11 cellular contexts compared by ENCODE assay signal in genomic region chr10:22652988-22653431, GRCh38.
DNase-seq lines count a peak whose midpoint lies in the region; ATAC-seq and TF ChIP-seq lines count a peak whose summit lies in the region.
"Had no signal": no experiment of that assay in that cellular context is flagged by ENCODE, and none has a peak within 500 bp of the region (broad histone marks: within the 10 kb centered on the region; RNA-seq: fewer than 3 reads in every experiment).

No MANE protein-coding gene starts in this region.

- TF ChIP-seq CTCF in activated B cell treated with CpG ODN at 0.5 μM for 24 hours (IDR thresholded peaks at IDR 0.05): no peak

- H3K4me1 Mint-ChIP-seq in activated B cell treated with CpG ODN at 0.5 μM for 24 hours: peaks cover 100% of the 10 kb centered on the region
- H3K4me1 Mint-ChIP-seq in central memory CD8-positive, alpha-beta T cell: peaks cover 95% of the 10 kb centered on the region

- CTCF ChIA-PET in activated B cell treated with CpG ODN at 0.5 μM for 24 hours (lab: Charles Lee): no interaction called here

- DNase-seq in activated B cell treated with CpG ODN at 0.5 μM for 24 hours (no peak), DMS 273 (lab: John Stamatoyannopoulos, UW; ENCODE audit: unreplicated experiment) (no peak), GOT3 (lab: John Stamatoyannopoulos, UW) (no peak)
- no peak for DNase-seq in central memory CD8-positive, alpha-beta T cell (ENCODE audit: low spot score in 2 of 2)
- peak; percentile 36 for DNase-seq in stimulated activated CD8-positive, alpha-beta memory T cell treated with anti-CD3 and anti-CD28 coated beads, Interleukin-4, amount 100 ng/mL, for 24 hours (ENCODE audit: low read depth)
- DNase-seq: DMS153, foreskin keratinocyte, NCI-H1417 had no signal

- no peaks in the 10 kb centered on the region for H3K27me3 Mint-ChIP-seq in activated B cell treated with CpG ODN at 0.5 μM for 24 hours
- no peaks in the 10 kb centered on the region for H3K27me3 Mint-ChIP-seq in central memory CD8-positive, alpha-beta T cell

- ATAC-seq in GM21529 (IDR thresholded peaks at IDR 0.05; ENCODE audit: unreplicated experiment) (peak; percentile 24), activated B cell treated with CpG ODN at 0.5 μM for 24 hours (ENCODE audit: low read depth) (peak; percentile 16), HG03196 (IDR thresholded peaks at IDR 0.05; ENCODE audit: unreplicated experiment) (no peak), GM18520 (IDR thresholded peaks at IDR 0.05; ENCODE audit: unreplicated experiment) (no peak)
- ATAC-seq in central memory CD8-positive, alpha-beta T cell (replicated peaks; ENCODE audit: extremely low read depth, poor library complexity, severe bottlenecking): no peak
- ATAC-seq: foreskin keratinocyte had no signal

- peak overlapping the region; percentile 72 for H3K27ac Mint-ChIP-seq in activated B cell treated with CpG ODN at 0.5 μM for 24 hours
- peak overlapping the region; percentile 99 for H3K27ac Mint-ChIP-seq in central memory CD8-positive, alpha-beta T cell (ENCODE audit: low read depth)

- no peaks in the 10 kb centered on the region for H3K9me3 Mint-ChIP-seq in activated B cell treated with CpG ODN at 0.5 μM for 24 hours
- H3K9me3 Mint-ChIP-seq in central memory CD8-positive, alpha-beta T cell: no peaks in the 10 kb centered on the region

- H3K36me3 Mint-ChIP-seq in activated B cell treated with CpG ODN at 0.5 μM for 24 hours (ENCODE audit: low read depth): peaks cover 11% of the 10 kb centered on the region
- peaks cover 21% of the 10 kb centered on the region for H3K36me3 Mint-ChIP-seq in central memory CD8-positive, alpha-beta T cell (ENCODE audit: insufficient read depth)

- intact Hi-C loops in activated B cell treated with CpG ODN at 0.5 μM for 24 hours (cut with micrococcal nuclease): no loop called here

- POLR2A ChIA-PET in activated B cell treated with CpG ODN at 0.5 μM for 24 hours (lab: Charles Lee): interaction anchor here (0.9 kb wide), 1 partner anchor 216 kb away, joined by 4 read pairs; no protein-coding TSS in a partner anchor

- peak overlapping the region; percentile 39 for H3K4me3 Mint-ChIP-seq in activated B cell treated with CpG ODN at 0.5 μM for 24 hours
- peak overlapping the region; percentile 70 for H3K4me3 Mint-ChIP-seq in central memory CD8-positive, alpha-beta T cell

Comparison
In these comparisons a context has a peak if more than half of its experiments do, and no peak if none do; other contexts are left out.
1. ATAC-seq: peak in GM21529 (single experiment) and activated B cell treated with CpG ODN at 0.5 μM for 24 hours (single experiment); none in central memory CD8-positive, alpha-beta T cell (single experiment), HG03196 (single experiment) and GM18520 (single experiment).